In genomic region chr7:22403344-22403743, GRCh38 we compare ENCODE assay signal across 23 cellular contexts.
"Had no signal": no experiment of that assay in that cellular context is flagged by ENCODE, and none has a peak within 500 bp of the region (broad histone marks: within the 10 kb centered on the region; RNA-seq: fewer than 3 reads in every experiment).

No MANE protein-coding gene starts in this region.

- ATAC-seq: activated T-cell treated with anti-CD3 and anti-CD28 coated beads, Interleukin-2, amount 50 U/mL, for 72 hours; PC-3; Right ventricle myocardium inferior had no signal

- H3K27ac Mint-ChIP-seq: activated CD4-positive, alpha-beta memory T cell treated with anti-CD3 and anti-CD28 coated beads for 36 hours; activated naive CD4-positive, alpha-beta T cell treated with anti-CD3 and anti-CD28 coated beads, Interleukin-2, amount 50 U/mL, for 24 hours; activated T-cell treated with anti-CD3 and anti-CD28 coated beads, Interleukin-2, amount 50 U/mL, for 72 hours; brain had no signal

- H3K27ac ChIP-seq: SK-N-MC, VCaP had no signal

- H3K4me3 Mint-ChIP-seq: activated CD4-positive, alpha-beta memory T cell treated with anti-CD3 and anti-CD28 coated beads for 36 hours; activated CD4-positive, alpha-beta T cell treated with anti-CD3 and anti-CD28 coated beads, Interleukin-2, amount 10 ng/mL, durations not matched to agents 7 days and 5 days; activated naive CD4-positive, alpha-beta T cell treated with anti-CD3 and anti-CD28 coated beads, Interleukin-2, amount 50 U/mL, for 24 hours; activated T-cell treated with anti-CD3 and anti-CD28 coated beads, Interleukin-2, amount 50 U/mL, for 72 hours; brain; central memory CD8-positive, alpha-beta T cell had no signal

- H3K36me3 Mint-ChIP-seq: activated CD4-positive, alpha-beta memory T cell treated with anti-CD3 and anti-CD28 coated beads for 36 hours; activated naive CD4-positive, alpha-beta T cell treated with anti-CD3 and anti-CD28 coated beads, Interleukin-2, amount 50 U/mL, for 24 hours; brain had no signal

- DNase-seq: activated CD4-positive, alpha-beta memory T cell treated with anti-CD3 and anti-CD28 coated beads for 36 hours; activated CD4-positive, alpha-beta T cell treated with anti-CD3 and anti-CD28 coated beads, Interleukin-2, amount 10 ng/mL, durations not matched to agents 7 days and 5 days; activated CD4-positive, CD25-positive, alpha-beta regulatory T cell; activated CD8-positive, alpha-beta memory T cell treated with anti-CD3 and anti-CD28 coated beads, Interleukin-2, amount 50 U/mL, for 4 hours; activated T-cell treated with anti-CD3 and anti-CD28 coated beads, Interleukin-2, amount 50 U/mL, for 72 hours; amniotic stem cell; KG1; MM.1S; NCI-H1105; NCI-H1436; NCI-H1694 treated with DMSO at 0.1 percent for 48 hours; NCI-H2029 treated with DMSO at 0.1 percent for 48 hours; NCI-H510A treated with DMSO at 0.1 percent for 48 hours; NCI-H69; NK-92 treated with Interleukin-12 subunit alpha and Interleukin-12 subunit beta, amount 100 ng/mL, for 24 hours; PC-3; T-helper 1 cell had no signal

- H3K4me3 ChIP-seq: SK-N-MC had no signal

- H3K27me3 Mint-ChIP-seq: activated CD4-positive, alpha-beta memory T cell treated with anti-CD3 and anti-CD28 coated beads for 36 hours; activated CD4-positive, alpha-beta T cell treated with anti-CD3 and anti-CD28 coated beads, Interleukin-2, amount 10 ng/mL, durations not matched to agents 7 days and 5 days; activated naive CD4-positive, alpha-beta T cell treated with anti-CD3 and anti-CD28 coated beads, Interleukin-2, amount 50 U/mL, for 24 hours; brain had no signal

- H3K4me1 Mint-ChIP-seq: brain had no signal

- H3K9me3 Mint-ChIP-seq: activated CD4-positive, alpha-beta memory T cell treated with anti-CD3 and anti-CD28 coated beads for 36 hours; activated naive CD4-positive, alpha-beta T cell treated with anti-CD3 and anti-CD28 coated beads, Interleukin-2, amount 50 U/mL, for 24 hours; activated T-cell treated with anti-CD3 and anti-CD28 coated beads, Interleukin-2, amount 50 U/mL, for 72 hours; brain; central memory CD8-positive, alpha-beta T cell had no signal
